Comparison of ENCODE assay signal across 9 cellular contexts in genomic region chr4:99998062-99998880, GRCh38. TPM values are rescaled to one million over a fixed set of nuclear protein-coding genes. Genes with fewer than 3 reads are reported as not detected.
DNase-seq lines count a peak whose midpoint lies in the region; ATAC-seq and TF ChIP-seq lines count a peak whose summit lies in the region.
"Had no signal": no experiment of that assay in that cellular context is flagged by ENCODE, and none has a peak within 500 bp of the region (broad histone marks: within the 10 kb centered on the region; RNA-seq: fewer than 3 reads in every experiment).

No MANE protein-coding gene starts in this region.

- H3K4me1 ChIP-seq in heart left ventricle (no peaks in the 10 kb centered on the region), right atrium auricular region (no peaks in the 10 kb centered on the region)

- H3K27me3 Mint-ChIP-seq in stimulated activated naive B cell treated with anti-CD40 and anti-IgM and Interleukin-4, amounts not matched to agents 10 μg/mL and 1 μg/mL and 100 μg/mL, for 72 hours: no peaks in the 10 kb centered on the region
- H3K27me3 Mint-ChIP-seq: central memory CD8-positive, alpha-beta T cell had no signal

- H3K4me1 Mint-ChIP-seq in stimulated activated naive B cell treated with anti-CD40 and anti-IgM and Interleukin-4, amounts not matched to agents 10 μg/mL and 1 μg/mL and 100 μg/mL, for 72 hours: no peaks in the 10 kb centered on the region
- H3K4me1 Mint-ChIP-seq: central memory CD8-positive, alpha-beta T cell had no signal

- H3K27ac Mint-ChIP-seq in stimulated activated naive B cell treated with anti-CD40 and anti-IgM and Interleukin-4, amounts not matched to agents 10 μg/mL and 1 μg/mL and 100 μg/mL, for 72 hours: no peak overlapping the region

- ATAC-seq in heart left ventricle (no peak), GM18907 (IDR thresholded peaks at IDR 0.05; ENCODE audit: unreplicated experiment) (no peak), GM19397 (IDR thresholded peaks at IDR 0.05; ENCODE audit: unreplicated experiment) (no peak)
- no peak for ATAC-seq in stimulated activated naive B cell treated with anti-CD40 and anti-IgM and Interleukin-4, amounts not matched to agents 10 μg/mL and 1 μg/mL and 100 μg/mL, for 72 hours (replicated peaks)

- intact Hi-C loops in heart left ventricle (cut with DNase I): loop anchor here in 1 of 10 donors (10.0 kb wide), 1 partner anchor 97 kb away; no protein-coding TSS in a partner anchor

- TF ChIP-seq CTCF in heart left ventricle (IDR thresholded peaks at IDR 0.05): peak in 8 of 12 donors; percentile 0 to 46 (median 34)
- peak in 1 of 2 donors; percentile 45 for TF ChIP-seq CTCF in right atrium auricular region (IDR thresholded peaks at IDR 0.05)
- peak; percentile 23; the same call in 1 of the 2 replicates for TF ChIP-seq CTCF in WERI-Rb-1 (IDR thresholded peaks at IDR 0.05; ENCODE audit: low read depth, low read length)

- peaks cover 0 to 3% (median 0%) of the 10 kb centered on the region in 12 donors for H3K9me3 ChIP-seq in heart left ventricle
- H3K9me3 ChIP-seq in right atrium auricular region: no peaks in the 10 kb centered on the region
- no peaks in the 10 kb centered on the region for H3K9me3 ChIP-seq in WERI-Rb-1 (ENCODE audit: severe bottlenecking)

- H3K9me3 Mint-ChIP-seq in stimulated activated naive B cell treated with anti-CD40 and anti-IgM and Interleukin-4, amounts not matched to agents 10 μg/mL and 1 μg/mL and 100 μg/mL, for 72 hours: no peaks in the 10 kb centered on the region
- H3K9me3 Mint-ChIP-seq: central memory CD8-positive, alpha-beta T cell had no signal

- WGBS in heart left ventricle, 4 donors: 56 to 71% (median 66%) methylated on average over 2 of the region's 2 CpGs

- H3K27ac ChIP-seq in heart left ventricle (no peak overlapping the region), right atrium auricular region (no peak overlapping the region), WERI-Rb-1 (no peak overlapping the region)

- DNase-seq in heart left ventricle: no peak
- no peak for DNase-seq in right atrium auricular region (ENCODE audit: low spot score)
- DNase-seq in HT1080 (ENCODE audit: low read depth): peak; percentile 66
- no peak for DNase-seq in WERI-Rb-1
- DNase-seq in kidney glomerular epithelial cell (lab: John Stamatoyannopoulos, UW): peak; percentile 49
- DNase-seq in stimulated activated naive B cell treated with anti-CD40 and anti-IgM and Interleukin-4, amounts not matched to agents 10 μg/mL and 1 μg/mL and 100 μg/mL, for 72 hours: no peak

- TF ChIP-seq POLR2A in heart left ventricle (IDR thresholded peaks at IDR 0.05): no peak

- H3K4me3 ChIP-seq in heart left ventricle: no peak overlapping the region
- H3K4me3 ChIP-seq in right atrium auricular region: no peak overlapping the region
- no peak overlapping the region for H3K4me3 ChIP-seq in WERI-Rb-1 (ENCODE audit: low read depth, low read length)

- H3K36me3 ChIP-seq in heart left ventricle (no peaks in the 10 kb centered on the region), right atrium auricular region (no peaks in the 10 kb centered on the region), WERI-Rb-1 (no peaks in the 10 kb centered on the region)

- H3K36me3 Mint-ChIP-seq in stimulated activated naive B cell treated with anti-CD40 and anti-IgM and Interleukin-4, amounts not matched to agents 10 μg/mL and 1 μg/mL and 100 μg/mL, for 72 hours: no peaks in the 10 kb centered on the region

- H3K27me3 ChIP-seq in heart left ventricle (no peaks in the 10 kb centered on the region), right atrium auricular region (no peaks in the 10 kb centered on the region), WERI-Rb-1 (ENCODE audit: insufficient read depth, low read depth, severe bottlenecking) (no peaks in the 10 kb centered on the region)

- no peak overlapping the region for H3K4me3 Mint-ChIP-seq in stimulated activated naive B cell treated with anti-CD40 and anti-IgM and Interleukin-4, amounts not matched to agents 10 μg/mL and 1 μg/mL and 100 μg/mL, for 72 hours
- H3K4me3 Mint-ChIP-seq: central memory CD8-positive, alpha-beta T cell had no signal

RNA-seq across cellular contexts. Expression of gene H2AZ1, which starts 48.2 kb away (rescaled TPM):
- total RNA-seq in heart left ventricle: 100 to 1,000 TPM in 3 of 9 donors, 10 to 100 TPM in 6; 41.1 to 160 (median 81.9) TPM
- 100 to 1,000 TPM in 1 of 2 donors, 10 to 100 TPM in 1; 57.3 to 255 TPM for polyA plus RNA-seq in heart left ventricle
- total RNA-seq in right atrium auricular region: 100 to 1,000 TPM; 128 to 143 TPM
- total RNA-seq in HT1080 (2014; rRNA removed; shearing (Covaris generic)): 1,059 and 1,227 TPM in 2 replicates
- polyA plus RNA-seq in HT1080 (2015; cell fraction: cytosol; rRNA removed): 1,071 and 1,110 TPM in 2 replicates
- 538 and 678 TPM in 2 replicates for polyA plus RNA-seq in HT1080 (2015; cell fraction: nucleus; rRNA removed)

RNA-seq across cellular contexts. Expression of gene DNAJB14, which starts 51.9 kb away (rescaled TPM):
- total RNA-seq in heart left ventricle (10 to 100 TPM in 7 of 9 donors, 1 to 10 TPM in 2; 8.9 to 26.7 (median 16.2) TPM), right atrium auricular region (10 to 100 TPM; 13.9 to 15.1 TPM)
- 10 to 100 TPM in 1 of 2 donors, 1 to 10 TPM in 1; 5.4 to 11.5 TPM for polyA plus RNA-seq in heart left ventricle
- total RNA-seq in HT1080 (2014; rRNA removed; shearing (Covaris generic)): 20.3 and 29.1 TPM in 2 replicates
- polyA plus RNA-seq in HT1080 (2015; cell fraction: cytosol; rRNA removed): 14.6 and 19.6 TPM in 2 replicates
- polyA plus RNA-seq in HT1080 (2015; cell fraction: nucleus; rRNA removed): 40.1 and 41.4 TPM in 2 replicates

Comparison
In these comparisons a context has a peak if more than half of its experiments do, and no peak if none do; other contexts are left out.
1. DNase-seq: peak in HT1080 (single experiment) and kidney glomerular epithelial cell (single experiment); none in heart left ventricle (0 of 5), right atrium auricular region (single experiment), WERI-Rb-1 (single experiment) and stimulated activated naive B cell treated with anti-CD40 and anti-IgM and Interleukin-4, amounts not matched to agents 10 μg/mL and 1 μg/mL and 100 μg/mL, for 72 hours (single experiment).